ENCODE assay signal across 18 cellular contexts in genomic region chr5:102288630-102289029, GRCh38. TPM values are rescaled to one million over a fixed set of nuclear protein-coding genes. Genes with fewer than 3 reads are reported as not detected.
DNase-seq lines count a peak whose midpoint lies in the region; ATAC-seq, FAIRE-seq and TF ChIP-seq lines count a peak whose summit lies in the region.
"Had no signal": no experiment of that assay in that cellular context is flagged by ENCODE, and none has a peak within 500 bp of the region (broad histone marks: within the 10 kb centered on the region; RNA-seq: fewer than 3 reads in every experiment).

No MANE protein-coding gene starts in this region.

- TF ChIP-seq RAD21 in H1 (IDR thresholded peaks at IDR 0.05 in 1 of 2, conservative IDR thresholded peaks at IDR 0.05 in 1 of 2; ENCODE audit: low read depth in 2 of 2, low read length in 2 of 2): no peak
- TF ChIP-seq RAD21 in HepG2 (CRISPR knock-in tag; IDR thresholded peaks at IDR 0.05): no peak

- no peak overlapping the region for H2BK5ac ChIP-seq in H1 (ENCODE audit: low read depth, low read length)

- intact Hi-C loops in HepG2 (cut with micrococcal nuclease; ENCODE audit: unreplicated experiment): no loop called here

- no peak overlapping the region for H2BK120ac ChIP-seq in H1 (replicated peaks; ENCODE audit: low read depth, low read length)

- H3K79me2 ChIP-seq in H1 (ENCODE audit: control insufficient read depth in 1 of 2, insufficient read depth in 2 of 2, low read length in 2 of 2): no peaks in the 10 kb centered on the region
- peaks cover 5% of the 10 kb centered on the region for H3K79me2 ChIP-seq in HepG2 (ENCODE audit: insufficient read depth, low read length)

- H3K4ac ChIP-seq in H1 (replicated peaks; ENCODE audit: insufficient read length, low read depth, low read length): no peak overlapping the region

- no peaks in the 10 kb centered on the region for H3K79me1 ChIP-seq in H1 (ENCODE audit: low read depth, low read length)

- no peaks in the 10 kb centered on the region for H3K9me3 Mint-ChIP-seq in progenitor cell of endocrine pancreas (ENCODE audit: low read depth)
- H3K9me3 Mint-ChIP-seq: CD8-positive, alpha-beta T cell; IgD-negative memory B cell had no signal

- H3K14ac ChIP-seq in H1 (ENCODE audit: insufficient read length): no peak overlapping the region

- H3K18ac ChIP-seq in H1 (ENCODE audit: extremely low read depth, low read length): no peak overlapping the region

- H4K91ac ChIP-seq in H1 (replicated peaks; ENCODE audit: insufficient read length, low read length): no peak overlapping the region

- CTCF ChIA-PET in H1 (lab: Charles Lee; ENCODE audit: partially characterized antibody) (no interaction called here), HepG2 (lab: Yijun Ruan, JAX; ENCODE audit: low intra/inter-chr PET ratio, low total read pairs) (no interaction called here)

- no peak overlapping the region for H2AFZ ChIP-seq in H1 (ENCODE audit: low read length)
- no peak overlapping the region for H2AFZ ChIP-seq in HepG2 (ENCODE audit: low read length)

- H2BK12ac ChIP-seq in H1 (ENCODE audit: low read depth, low read length): no peak overlapping the region

- H3K56ac ChIP-seq in H1 (replicated peaks; ENCODE audit: insufficient read length, low read depth, low read length): peak overlapping the region; percentile 59

- H3K4me2 ChIP-seq in H1 (ENCODE audit: insufficient read depth in 1 of 2, low read depth in 2 of 2, low read length in 2 of 2) (no peak overlapping the region), HepG2 (ENCODE audit: low read depth, low read length) (peak overlapping the region; percentile 62)

- H3K36me3 ChIP-seq in H1 (ENCODE audit: control insufficient read depth in 2 of 4, insufficient read depth in 4 of 4, low read length in 3 of 4) (no peaks in the 10 kb centered on the region), HepG2 (replicated peaks in 1 of 2; ENCODE audit: control insufficient read depth in 1 of 2, insufficient read depth in 2 of 2, low read length in 2 of 2) (no peaks in the 10 kb centered on the region)
- H3K36me3 ChIP-seq: BLaER1 treated with 17β-estradiol and CSF1 and Interleukin-3, amounts not matched to agents 10 nM and 100 nM; HAP-1 had no signal

- ATAC-seq in HepG2: peak; percentile 31; the same call in 1 of the 3 replicates
- no peak for ATAC-seq in HG03432 (IDR thresholded peaks at IDR 0.05; ENCODE audit: unreplicated experiment)
- no peak for ATAC-seq in HG03378 (IDR thresholded peaks at IDR 0.05; ENCODE audit: unreplicated experiment)
- ATAC-seq: CD8-positive, alpha-beta T cell had no signal

- no peaks in the 10 kb centered on the region for H3K4me1 ChIP-seq in H1 (replicated peaks in 1 of 4; ENCODE audit: control insufficient read depth in 3 of 4, insufficient read depth in 4 of 4, low read length in 3 of 4)
- H3K4me1 ChIP-seq in HepG2 (ENCODE audit: insufficient read depth, low read length): peaks cover 45% of the 10 kb centered on the region
- H3K4me1 ChIP-seq: HAP-1 had no signal

- H3K27ac ChIP-seq in 22Rv1 (0 out of 2 replicates have a peak overlapping the region, but pooled peaks have one; percentile 25), H1 (ENCODE audit: low read depth, low read length) (no peak overlapping the region), HepG2 (ENCODE audit: extremely low read length, insufficient read depth, low read length) (peak overlapping the region; percentile 46)
- H3K27ac ChIP-seq: BLaER1 treated with 17β-estradiol and CSF1 and Interleukin-3, amounts not matched to agents 10 nM and 100 nM had no signal

- H2BK15ac ChIP-seq in H1 (ENCODE audit: low read length): no peak overlapping the region

- no peaks in the 10 kb centered on the region for H3K23me2 ChIP-seq in H1 (ENCODE audit: low read depth, low read length)

- peaks cover 19% of the 10 kb centered on the region for H3K4me1 Mint-ChIP-seq in progenitor cell of endocrine pancreas (ENCODE audit: low read depth)

- H3K27ac Mint-ChIP-seq in progenitor cell of endocrine pancreas: peak overlapping the region; percentile 5
- H3K27ac Mint-ChIP-seq: CD8-positive, alpha-beta T cell; IgD-negative memory B cell had no signal

- FAIRE-seq in H1 (lab: Jason Lieb, UNC) (no peak), HepG2 (lab: Jason Lieb, UNC) (no peak)
- FAIRE-seq: HTR-8/SVneo had no signal

- in situ Hi-C loops in HepG2 (cut with HindIII; ENCODE audit: extremely low pct_ligation_motif_present, low pct_unique_long_range_greater_than_20kb): no loop called here

- H2BK20ac ChIP-seq in H1 (ENCODE audit: low read length): no peak overlapping the region

- H4K20me1 ChIP-seq in H1 (replicated peaks in 1 of 2; ENCODE audit: control insufficient read depth in 1 of 2, insufficient read depth in 2 of 2, low read length in 2 of 2) (no peaks in the 10 kb centered on the region), HepG2 (ENCODE audit: insufficient read depth, low read length) (no peaks in the 10 kb centered on the region)
- H4K20me1 ChIP-seq: BLaER1 treated with 17β-estradiol and CSF1 and Interleukin-3, amounts not matched to agents 10 nM and 100 nM had no signal

- H3K4me3 Mint-ChIP-seq in progenitor cell of endocrine pancreas (ENCODE audit: low read depth): no peak overlapping the region
- H3K4me3 Mint-ChIP-seq: CD8-positive, alpha-beta T cell had no signal

- H3K36me3 Mint-ChIP-seq in progenitor cell of endocrine pancreas (ENCODE audit: insufficient read depth): no peaks in the 10 kb centered on the region
- H3K36me3 Mint-ChIP-seq: CD8-positive, alpha-beta T cell; IgD-negative memory B cell had no signal

- peaks cover 0 to under 1% (median 0%) of the 10 kb centered on the region in 4 experiments; a peak in 1 of 7 replicates for H3K27me3 ChIP-seq in H1 (replicated peaks in 1 of 4; ENCODE audit: control insufficient read depth in 3 of 4, extremely low read depth in 1 of 4, insufficient read depth in 3 of 4, low read length in 3 of 4)
- H3K27me3 ChIP-seq in HepG2 (ENCODE audit: control insufficient read depth in 1 of 2, insufficient read depth in 2 of 2, low read length in 2 of 2): no peaks in the 10 kb centered on the region

- TF ChIP-seq POLR2A in H1 (IDR thresholded peaks at IDR 0.05; ENCODE audit: control extremely low read depth in 1 of 2, low read depth in 2 of 2, low read length in 2 of 2) (no peak), HepG2 (IDR thresholded peaks at IDR 0.05; ENCODE audit: insufficient read depth in 1 of 2, low read depth in 2 of 2, low read length in 2 of 2) (no peak)

- H3K23ac ChIP-seq in H1 (ENCODE audit: insufficient read length): no peak overlapping the region

- H3K4me3 ChIP-seq in H1 (ENCODE audit: extremely low read depth in 1 of 4, insufficient read depth in 2 of 4, low read depth in 3 of 4, low read length in 4 of 4) (no peak overlapping the region), HepG2 (replicated peaks in 1 of 3; ENCODE audit: insufficient read depth in 1 of 3, low read depth in 2 of 3, low read length in 3 of 3) (no peak overlapping the region; a peak in 1 of 6 replicates)
- H3K4me3 ChIP-seq: BLaER1 treated with 17β-estradiol and CSF1 and Interleukin-3, amounts not matched to agents 10 nM and 100 nM; HAP-1 had no signal

- H2AK5ac ChIP-seq in H1 (ENCODE audit: low read depth, low read length): no peak overlapping the region

- no peaks in the 10 kb centered on the region for H3K27me3 Mint-ChIP-seq in progenitor cell of endocrine pancreas
- H3K27me3 Mint-ChIP-seq: IgD-negative memory B cell had no signal

- H3K9ac ChIP-seq in H1 (replicated peaks in 1 of 4; ENCODE audit: extremely low read depth in 1 of 4, low read depth in 3 of 4, low read length in 3 of 4) (no peak overlapping the region), HepG2 (ENCODE audit: insufficient read depth, low read depth, low read length) (no peak overlapping the region)
- H3K9ac ChIP-seq: BLaER1 treated with 17β-estradiol and CSF1 and Interleukin-3, amounts not matched to agents 10 nM and 100 nM had no signal

- no peak overlapping the region for H4K5ac ChIP-seq in H1 (ENCODE audit: insufficient read length, low read depth, low read length)

- DNase-seq in H1 (ENCODE audit: low read depth in 1 of 2, low spot score in 2 of 2): no peak
- no peak for DNase-seq in HepG2 (ENCODE audit: low spot score)
- no peak for DNase-seq in progenitor cell of endocrine pancreas (ENCODE audit: low spot score, unreplicated experiment)
- no peak for DNase-seq in hypothalamus (lab: John Stamatoyannopoulos, UW)
- DNase-seq: 8988T; Calu3; CD8-positive, alpha-beta T cell; DMS79 treated with DMSO at 0.1 percent for 48 hours; GF-D8; KBM-7 had no signal

- TF ChIP-seq EP300 in H1 (IDR thresholded peaks at IDR 0.05; ENCODE audit: borderline replicate concordance in 1 of 2, low read depth in 2 of 2, low read length in 2 of 2) (no peak), HepG2 (IDR thresholded peaks at IDR 0.05; ENCODE audit: low read depth in 2 of 2, low read length in 2 of 2) (no peak), HepG2 (CRISPR knock-in tag; IDR thresholded peaks at IDR 0.05; ENCODE audit: borderline replicate concordance) (no peak)

- 95% methylated on average over 1 of the region's 1 CpG; no CpG with 5 or more reads in 1 of the 2 experiments for WGBS in H1 (ENCODE audit: extremely low coverage in 1 of 2, insufficient coverage in 1 of 2, insufficient read length in 1 of 2, insufficient replicate concordance in 2 of 2, low coverage in 1 of 2, low lambda C conversion rate in 2 of 2, missing lambda C conversion rate in 1 of 2), 2 experiments
- WGBS in HepG2 (ENCODE audit: low lambda C conversion rate): 41% methylated on average over 1 of the region's 1 CpG

- BruUV-seq in HepG2 (replicated peaks; lab: Mats Ljungman, UMichigan): no TSS peak

- TF ChIP-seq CTCF in 22Rv1 (IDR thresholded peaks at IDR 0.05): no peak
- no peak for TF ChIP-seq CTCF in H1 (IDR thresholded peaks at IDR 0.05; ENCODE audit: control extremely low read depth in 1 of 3, insufficient read depth in 1 of 3, low read depth in 1 of 3, low read length in 3 of 3)
- no peak for TF ChIP-seq CTCF in HepG2 (CRISPR knock-in tag; IDR thresholded peaks at IDR 0.05)
- no peak for TF ChIP-seq CTCF in progenitor cell of endocrine pancreas (IDR thresholded peaks at IDR 0.05; ENCODE audit: unreplicated experiment)

- POLR2A ChIA-PET in H1 (lab: Charles Lee; ENCODE audit: partially characterized antibody) (no interaction called here), HepG2 (lab: Yijun Ruan, JAX) (no interaction called here)

- H4K8ac ChIP-seq in H1 (ENCODE audit: extremely low read depth, insufficient read depth, low read length): no peak overlapping the region

- no peaks in the 10 kb centered on the region for H3K9me3 ChIP-seq in H1 (ENCODE audit: insufficient read depth in 2 of 2, low read depth in 1 of 2, low read length in 1 of 2)
- H3K9me3 ChIP-seq in HepG2 (ENCODE audit: low read length): no peaks in the 10 kb centered on the region
- H3K9me3 ChIP-seq: BLaER1 treated with 17β-estradiol and CSF1 and Interleukin-3, amounts not matched to agents 10 nM and 100 nM; HAP-1 had no signal

RNA-seq across cellular contexts. Expression of gene SLCO4C1, which starts 7.5 kb away (rescaled TPM):
- 4.5 and 4.9 TPM in 2 replicates for total RNA-seq in H1 (2021; fragmentation: NEBNext Ultra II Directional; extraction: Animal tissue kit (Norgen Biotek cat#: 25700))
- 0.80 and 1.3 TPM in 2 replicates for polyA plus RNA-seq in H1 (2011; rRNA removed)
- 1.7 TPM for polyA plus RNA-seq in H1 (2011; cell fraction: cytosol; rRNA removed)
- polyA plus RNA-seq in H1 (2011; cell fraction: nucleus; rRNA removed): 0.81 TPM
- 1.3 to 2.5 TPM (median 2.0 TPM) in 4 replicates for polyA plus RNA-seq in H1 (2012, experiment 1 of 2)
- 0.21 TPM for polyA plus RNA-seq in H1 (2012, experiment 2 of 2)
- polyA plus RNA-seq in H1 (2013, experiment 1 of 2): 9.4 TPM
- polyA plus RNA-seq in H1 (2013, experiment 2 of 2): 10.2 TPM
- 2.5 and 2.8 TPM in 2 replicates for polyA minus RNA-seq in H1 (2011; rRNA and poly(A)+ RNA removed)
- 2.3 TPM for polyA minus RNA-seq in H1 (2011; cell fraction: cytosol; rRNA and poly(A)+ RNA removed)
- polyA minus RNA-seq in H1 (2011; cell fraction: nucleus; rRNA and poly(A)+ RNA removed): 4.5 TPM
- 7.8 and 9.6 TPM in 2 replicates for total RNA-seq in HepG2 (2016; rRNA removed; fragmentation: Illumina TruSeq; extraction: Trizol)
- 1.4 and 1.6 TPM in 2 replicates for total RNA-seq in HepG2 (2016; cell fraction: cytosol; rRNA removed; fragmentation: Illumina TruSeq; extraction: Trizol; ENCODE audit: low read depth)
- total RNA-seq in HepG2 (2016; cell fraction: insoluble cytoplasmic fraction; rRNA removed; fragmentation: Illumina TruSeq; extraction: Trizol): 7.2 and 8.8 TPM in 2 replicates
- total RNA-seq in HepG2 (2016; cell fraction: membrane; rRNA removed; fragmentation: Illumina TruSeq; extraction: Trizol): 4.8 and 5.4 TPM in 2 replicates
- 14.3 and 15.8 TPM in 2 replicates for total RNA-seq in HepG2 (2016; cell fraction: nucleus; rRNA removed; fragmentation: Illumina TruSeq; extraction: Trizol)
- polyA plus RNA-seq in HepG2 (2011; rRNA removed): 1.3 and 2.8 TPM in 2 replicates
- 0.55 and 2.6 TPM in 2 replicates for polyA plus RNA-seq in HepG2 (2011; cell fraction: cytosol; rRNA removed)
- 0.31 and 1.4 TPM in 2 replicates for polyA plus RNA-seq in HepG2 (2011; cell fraction: nucleus; rRNA removed)
- 5.2 and 7.0 TPM in 2 replicates for polyA plus RNA-seq in HepG2 (2012)
- polyA plus RNA-seq in HepG2 (2016; cell fraction: cytosol; fragmentation: Illumina TruSeq; extraction: Trizol; ENCODE audit: low read depth): 0.36 and 0.60 TPM in 2 replicates
- polyA plus RNA-seq in HepG2 (2016; cell fraction: insoluble cytoplasmic fraction; fragmentation: Illumina TruSeq; extraction: Trizol; ENCODE audit: low read depth): 10.4 and 11.2 TPM in 2 replicates
- 1.6 and 2.0 TPM in 2 replicates for polyA plus RNA-seq in HepG2 (2016; cell fraction: membrane; fragmentation: Illumina TruSeq; extraction: Trizol; ENCODE audit: low read depth)
- 19.2 and 20.6 TPM in 2 replicates for polyA plus RNA-seq in HepG2 (2016; cell fraction: nucleus; fragmentation: Illumina TruSeq; extraction: Trizol; ENCODE audit: insufficient read depth, low read depth)
- polyA minus RNA-seq in HepG2 (2011; rRNA and poly(A)+ RNA removed; ENCODE audit: low replicate concordance): 2.5 TPM in 1 of 2 replicates, not detected in the other
- polyA minus RNA-seq in HepG2 (2011; cell fraction: cytosol; rRNA and poly(A)+ RNA removed): 2.2 and 3.6 TPM in 2 replicates
- polyA minus RNA-seq in HepG2 (2011; cell fraction: nucleus; rRNA and poly(A)+ RNA removed): 2.2 and 6.3 TPM in 2 replicates
- 4.0 and 4.8 TPM in 2 replicates for total RNA-seq in progenitor cell of endocrine pancreas
- polyA plus RNA-seq: AG04450 had no signal
